In genomic region chr6:43258807-43259686, GRCh38 we compare ENCODE assay signal across 22 cellular contexts. TPM values are rescaled to one million over a fixed set of nuclear protein-coding genes. Genes with fewer than 3 reads are reported as not detected.
"Had no signal": no experiment of that assay in that cellular context is flagged by ENCODE, and none has a peak within 500 bp of the region (broad histone marks: within the 10 kb centered on the region; RNA-seq: fewer than 3 reads in every experiment).

No MANE protein-coding gene starts in this region.

- ATAC-seq: effector memory CD8-positive, alpha-beta T cell; left cardiac atrium; sciatic nerve had no signal

- H3K27ac Mint-ChIP-seq: immature natural killer cell, nephron, type B pancreatic cell had no signal

- H3K4me3 Mint-ChIP-seq: effector memory CD8-positive, alpha-beta T cell; immature natural killer cell; type B pancreatic cell had no signal

- DNase-seq: effector memory CD8-positive, alpha-beta T cell; esophagus squamous epithelium; foreskin fibroblast; immature natural killer cell; left cardiac atrium; left ventricle myocardium inferior; mesenchymal stem cell; midbrain; stimulated activated CD4-positive, alpha-beta T cell treated with anti-CD3 and anti-CD28 coated beads, Interleukin-2, amount 100 ng/mL, for 24 hours; stimulated activated CD4-positive, alpha-beta T cell treated with anti-CD3 and anti-CD28 coated beads, Interleukin-4, amount 100 ng/mL, for 4 hours; stimulated activated naive CD4-positive, alpha-beta T cell treated with Interleukin-2 at 50 U/mL for 16 hours; thyroid gland had no signal

- H3K9me3 ChIP-seq: esophagus squamous epithelium, left ventricle myocardium inferior, suprapubic skin, thyroid gland had no signal

- H3K9me3 Mint-ChIP-seq: effector memory CD8-positive, alpha-beta T cell; immature natural killer cell; nephron; type B pancreatic cell had no signal

- H3K36me3 Mint-ChIP-seq: type B pancreatic cell had no signal

- H3K27me3 ChIP-seq: thyroid gland had no signal

- H3K4me1 ChIP-seq: suprapubic skin, thyroid gland had no signal

- H3K36me3 ChIP-seq: esophagus squamous epithelium, left ventricle myocardium inferior, suprapubic skin, thyroid gland had no signal

- H3K4me3 ChIP-seq: esophagus squamous epithelium, left ventricle myocardium inferior, lung, suprapubic skin, thyroid gland had no signal

- H3K27ac ChIP-seq: esophagus squamous epithelium, left ventricle myocardium inferior, suprapubic skin, thyroid gland had no signal

RNA-seq across cellular contexts. Expression of gene TTBK1, which starts 15.8 kb away (rescaled TPM):
- total RNA-seq: omental fat pad, skeletal muscle tissue, suprapubic skin had no signal
- polyA plus RNA-seq: immature natural killer cell, keratinocyte had no signal

RNA-seq across cellular contexts. Expression of gene SLC22A7, which starts 39.0 kb away (rescaled TPM):
- total RNA-seq: epithelial cell of proximal tubule, esophagus squamous epithelium, left cardiac atrium, left ventricle myocardium inferior, lung, omental fat pad, pulmonary artery endothelial cell, sciatic nerve, skeletal muscle tissue, suprapubic skin, thyroid gland had no signal
- polyA plus RNA-seq: immature natural killer cell, keratinocyte, lung had no signal

RNA-seq across cellular contexts. Expression of gene CRIP3, which starts 49.6 kb away (rescaled TPM):
- total RNA-seq: epithelial cell of proximal tubule, pulmonary artery endothelial cell had no signal
